ENCODE assay signal across 17 cellular contexts in genomic region chr11:67280791-67281551, GRCh38. TPM values are rescaled to one million over a fixed set of nuclear protein-coding genes. Genes with fewer than 3 reads are reported as not detected.
A peak's percentile ranks its signal among the peaks of the same experiment; 100 is the strongest.
DNase-seq lines count a peak whose midpoint lies in the region; ATAC-seq and TF ChIP-seq lines count a peak whose summit lies in the region.
"Had no signal": no experiment of that assay in that cellular context is flagged by ENCODE, and none has a peak within 500 bp of the region (broad histone marks: within the 10 kb centered on the region; RNA-seq: fewer than 3 reads in every experiment).

No MANE protein-coding gene starts in this region.

- no peaks in the 10 kb centered on the region for H3K9me3 ChIP-seq in CD4-positive, alpha-beta T cell (ENCODE audit: control insufficient read depth, low read length)
- no peaks in the 10 kb centered on the region for H3K9me3 ChIP-seq in SJCRH30 (replicated peaks)
- H3K9me3 ChIP-seq in left lung, result no peaks in the 10 kb centered on the region
- H3K9me3 ChIP-seq in WERI-Rb-1 (ENCODE audit: severe bottlenecking), result no peaks in the 10 kb centered on the region

- intact Hi-C loops in CD4-positive, alpha-beta T cell (cut with DNase I, micrococcal nuclease), result loop anchor here in 1 of 2 experiments (10.0 kb wide), 1 partner anchor 204 kb away; the partner anchor contains the start of gene AIP
- intact Hi-C loops in left lung (cut with DNase I), result no loop called here

- peaks cover 38% of the 10 kb centered on the region for H3K4me1 ChIP-seq in SJCRH30
- peaks cover 26 to 99% of the 10 kb centered on the region in 2 donors for H3K4me1 ChIP-seq in left lung
- H3K4me1 ChIP-seq: parathyroid adenoma had no signal

- H3K27me3 Mint-ChIP-seq in CD4-positive, alpha-beta T cell, result no peaks in the 10 kb centered on the region
- H3K27me3 Mint-ChIP-seq: activated naive CD4-positive, alpha-beta T cell treated with anti-CD3 and anti-CD28 coated beads, Interleukin-2, amount 50 U/mL, for 24 hours had no signal

- DNase-seq in CD4-positive, alpha-beta T cell, result peak in 1 of 10 experiments; percentile 1
- DNase-seq in SJCRH30, result peak; percentile 82 to 85
- peak; percentile 26 to 79 for DNase-seq in left lung
- no peak for DNase-seq in stimulated activated effector memory CD8-positive, alpha-beta T cell treated with anti-CD3 and anti-CD28 coated beads, Interleukin-12 subunit alpha, Interleukin-12 subunit beta, amount 100 ng/mL, for 72 hours (ENCODE audit: low spot score in 2 of 2)
- DNase-seq in WERI-Rb-1, result no peak
- no peak for DNase-seq in Ammon's horn (ENCODE audit: low spot score)
- no peak for DNase-seq in GM19238 (ENCODE audit: insufficient read length, low spot score)
- DNase-seq: HCEC 1CT, hippocampal formation, MM.1S, NCI-H2081, NCI-H774, SHP77 had no signal

- H3K27me3 ChIP-seq in CD4-positive, alpha-beta T cell (ENCODE audit: control insufficient read depth, insufficient read depth, low read length), result no peaks in the 10 kb centered on the region
- H3K27me3 ChIP-seq in SJCRH30 (no peaks in the 10 kb centered on the region), left lung (no peaks in the 10 kb centered on the region), WERI-Rb-1 (ENCODE audit: insufficient read depth, low read depth, severe bottlenecking) (no peaks in the 10 kb centered on the region)

- peaks cover 43% of the 10 kb centered on the region for H3K36me3 ChIP-seq in SJCRH30
- H3K36me3 ChIP-seq in left lung, result peaks cover 0 to 80% of the 10 kb centered on the region in 2 donors
- peaks cover 79% of the 10 kb centered on the region for H3K36me3 ChIP-seq in WERI-Rb-1

- H3K4me1 Mint-ChIP-seq in CD4-positive, alpha-beta T cell (ENCODE audit: low read depth), result peaks cover 36% of the 10 kb centered on the region
- peaks cover 72% of the 10 kb centered on the region for H3K4me1 Mint-ChIP-seq in stimulated activated effector memory CD8-positive, alpha-beta T cell treated with anti-CD3 and anti-CD28 coated beads, Interleukin-12 subunit alpha, Interleukin-12 subunit beta, amount 100 ng/mL, for 72 hours

- no peak overlapping the region for H3K4me3 ChIP-seq in SJCRH30
- no peak overlapping the region for H3K4me3 ChIP-seq in left lung
- H3K4me3 ChIP-seq in WERI-Rb-1 (ENCODE audit: low read depth, low read length), result no peak overlapping the region
- H3K4me3 ChIP-seq: lung had no signal

- no peak overlapping the region for H3K4me3 Mint-ChIP-seq in CD4-positive, alpha-beta T cell
- H3K4me3 Mint-ChIP-seq in stimulated activated effector memory CD8-positive, alpha-beta T cell treated with anti-CD3 and anti-CD28 coated beads, Interleukin-12 subunit alpha, Interleukin-12 subunit beta, amount 100 ng/mL, for 72 hours, result no peak overlapping the region
- H3K4me3 Mint-ChIP-seq: activated naive CD4-positive, alpha-beta T cell treated with anti-CD3 and anti-CD28 coated beads, Interleukin-2, amount 50 U/mL, for 24 hours had no signal

- H3K36me3 Mint-ChIP-seq in CD4-positive, alpha-beta T cell (ENCODE audit: low read depth), result peaks cover 90% of the 10 kb centered on the region
- peaks cover 100% of the 10 kb centered on the region for H3K36me3 Mint-ChIP-seq in stimulated activated effector memory CD8-positive, alpha-beta T cell treated with anti-CD3 and anti-CD28 coated beads, Interleukin-12 subunit alpha, Interleukin-12 subunit beta, amount 100 ng/mL, for 72 hours

- CTCF ChIA-PET in CD4-positive, alpha-beta T cell (lab: Charles Lee), result interaction anchor here (1.2 to 1.6 kb wide), 4 partner anchors 8 to 37 kb away, joined by 3 to 5 read pairs (median 4); partner anchors contain the start of gene ANKRD13D

- H3K27ac Mint-ChIP-seq in CD4-positive, alpha-beta T cell, result peak overlapping the region; percentile 90
- peak overlapping the region; percentile 97 for H3K27ac Mint-ChIP-seq in stimulated activated effector memory CD8-positive, alpha-beta T cell treated with anti-CD3 and anti-CD28 coated beads, Interleukin-12 subunit alpha, Interleukin-12 subunit beta, amount 100 ng/mL, for 72 hours

- no peak for ATAC-seq in CD4-positive, alpha-beta T cell (ENCODE audit: poor library complexity)
- no peak for ATAC-seq in left lung
- ATAC-seq in stimulated activated effector memory CD8-positive, alpha-beta T cell treated with anti-CD3 and anti-CD28 coated beads, Interleukin-12 subunit alpha, Interleukin-12 subunit beta, amount 100 ng/mL, for 72 hours, result no peak
- ATAC-seq: esophagus mucosa had no signal

- no peaks in the 10 kb centered on the region for H3K9me3 Mint-ChIP-seq in CD4-positive, alpha-beta T cell
- H3K9me3 Mint-ChIP-seq in stimulated activated effector memory CD8-positive, alpha-beta T cell treated with anti-CD3 and anti-CD28 coated beads, Interleukin-12 subunit alpha, Interleukin-12 subunit beta, amount 100 ng/mL, for 72 hours, result no peaks in the 10 kb centered on the region
- H3K9me3 Mint-ChIP-seq: activated naive CD4-positive, alpha-beta T cell treated with anti-CD3 and anti-CD28 coated beads, Interleukin-2, amount 50 U/mL, for 24 hours had no signal

- TF ChIP-seq CTCF in CD4-positive, alpha-beta T cell (IDR thresholded peaks at IDR 0.05), result no peak
- TF ChIP-seq CTCF in left lung (IDR thresholded peaks at IDR 0.05), result no peak
- TF ChIP-seq CTCF in WERI-Rb-1 (IDR thresholded peaks at IDR 0.05; ENCODE audit: low read depth, low read length), result no peak

- POLR2A ChIA-PET in CD4-positive, alpha-beta T cell (lab: Charles Lee), result interaction anchor here (1.5 to 1.8 kb wide), 2 partner anchors 11 to 13 kb away, joined by 3 to 15 read pairs; no protein-coding TSS in a partner anchor

- peak overlapping the region; percentile 97 for H3K27ac ChIP-seq in CD4-positive, alpha-beta T cell (ENCODE audit: low read depth, low read length)
- H3K27ac ChIP-seq in SJCRH30 (peak overlapping the region; percentile 79), left lung (peak overlapping the region in 1 of 2 donors; percentile 100), WERI-Rb-1 (no peak overlapping the region)
- H3K27ac ChIP-seq: parathyroid adenoma had no signal

RNA-seq across cellular contexts. Expression of gene ANKRD13D, which starts 8.1 kb away (rescaled TPM):
- total RNA-seq in CD4-positive, alpha-beta T cell, result 100 to 1,000 TPM; 160 to 161 TPM
- 15.3 and 19.9 TPM in 2 replicates for total RNA-seq in SJCRH30 (2014; rRNA removed; shearing (Covaris generic))
- total RNA-seq in left lung, result 10 to 100 TPM; 48.0 to 81.2 TPM

RNA-seq across cellular contexts. Expression of gene GRK2, which starts 14.7 kb away (rescaled TPM):
- total RNA-seq in CD4-positive, alpha-beta T cell, result 100 to 1,000 TPM; 309 to 325 TPM
- total RNA-seq in SJCRH30 (2014; rRNA removed; shearing (Covaris generic)), result 45.2 and 49.7 TPM in 2 replicates
- total RNA-seq in left lung, result 100 to 1,000 TPM in 1 of 2 donors, 10 to 100 TPM in 1; 55.2 to 118 TPM

RNA-seq across cellular contexts. Expression of gene SSH3, which starts 22.4 kb away (rescaled TPM):
- total RNA-seq in CD4-positive, alpha-beta T cell, result 1 to 10 TPM; 8.5 to 8.8 TPM
- 2.5 TPM in 2 replicates for total RNA-seq in SJCRH30 (2014; rRNA removed; shearing (Covaris generic))
- total RNA-seq in left lung, result 10 to 100 TPM; 28.7 to 44.9 TPM

Comparison
In these comparisons a context has a peak if more than half of its experiments do, and no peak if none do; other contexts are left out.
1. DNase-seq: peak in SJCRH30 (2 of 2) and left lung (2 of 2); none in stimulated activated effector memory CD8-positive, alpha-beta T cell treated with anti-CD3 and anti-CD28 coated beads, Interleukin-12 subunit alpha, Interleukin-12 subunit beta, amount 100 ng/mL, for 72 hours (0 of 2), WERI-Rb-1 (single experiment), Ammon's horn (single experiment) and GM19238 (single experiment).